9 cellular contexts compared by ENCODE assay signal in the genomic region with DNA sequence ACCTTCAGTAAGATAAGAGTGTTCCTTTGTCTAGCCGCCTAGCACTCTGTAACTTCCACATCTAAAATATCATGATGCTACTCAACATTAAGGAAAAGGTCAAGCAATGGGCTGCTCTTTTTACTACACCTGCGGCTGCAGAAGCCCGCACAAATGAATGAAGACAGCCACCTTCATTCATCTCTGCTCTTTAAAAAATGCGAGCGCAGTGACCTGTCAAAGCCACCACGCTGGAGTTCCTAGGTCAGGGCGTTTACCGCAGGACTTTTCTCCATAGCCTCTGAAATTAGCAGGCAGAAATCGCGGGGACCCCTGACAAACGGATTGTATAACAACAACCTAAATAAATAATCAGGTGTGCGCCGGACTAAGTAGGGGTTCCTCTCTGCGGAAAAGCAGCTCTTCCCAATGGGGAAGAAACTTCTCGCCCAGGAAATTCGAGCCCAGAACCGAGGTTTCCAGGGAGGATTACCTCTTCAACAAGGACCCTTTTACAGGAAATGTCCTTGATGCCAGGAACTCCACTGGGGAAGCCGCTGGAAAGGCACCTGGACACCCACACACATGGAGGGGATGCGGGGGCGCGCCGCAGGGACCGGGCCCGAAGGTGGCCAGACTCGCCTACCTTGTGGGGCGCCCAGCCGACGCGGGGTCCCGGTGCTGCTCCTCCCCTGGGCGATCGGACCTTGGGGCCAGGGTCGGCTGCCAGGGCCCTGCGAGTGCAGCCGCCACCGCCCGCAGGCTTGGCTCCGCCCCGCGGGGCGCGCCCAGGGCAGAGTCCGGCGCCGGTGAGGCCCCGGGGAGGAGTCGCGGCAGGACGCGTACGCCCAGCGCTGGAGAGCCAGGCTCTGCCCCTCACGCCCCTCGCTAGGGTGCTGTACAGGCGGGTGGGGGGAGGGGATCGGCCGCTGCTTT. TPM values are rescaled to one million over a fixed set of nuclear protein-coding genes. Genes with fewer than 3 reads are reported as not detected.
DNase-seq lines count a peak whose midpoint lies in the region; ATAC-seq and TF ChIP-seq lines count a peak whose summit lies in the region.
"Had no signal": no experiment of that assay in that cellular context is flagged by ENCODE, and none has a peak within 500 bp of the region (broad histone marks: within the 10 kb centered on the region; RNA-seq: fewer than 3 reads in every experiment).

CCDC68 (minus strand) TSS at position 751 of the 915 bp plus-strand sequence. CDS start 16,670 bp downstream, outside the sequence.

- 15 to 16% (median 15%) methylated on average over 57 of the region's 57 CpGs for WGBS in psoas muscle, 3 donors

- H3K4me3 ChIP-seq in RWPE2 (ENCODE audit: severe bottlenecking) (peak within 1 kb of the TSS; percentile 54), psoas muscle (peak within 1 kb of the TSS; percentile 62)

- no peaks in the 10 kb centered on the region for H3K9me3 ChIP-seq in RWPE2 (ENCODE audit: severe bottlenecking)
- H3K9me3 ChIP-seq in psoas muscle, result no peaks in the 10 kb centered on the region

- intact Hi-C loops in cardiac septum (cut with DNase I), result no loop called here
- intact Hi-C loops in psoas muscle (cut with DNase I), result no loop called here

- DNase-seq in ELF-1 (ENCODE audit: low read depth, low spot score) (peak; percentile 64), RWPE2 (ENCODE audit: low spot score) (peak; percentile 50), cardiac septum (ENCODE audit: low spot score) (peak; percentile 77), psoas muscle (peak; percentile 25 to 58), SHP77 (lab: John Stamatoyannopoulos, UW) (no peak)
- DNase-seq: NCI-H524 had no signal

- H3K27me3 ChIP-seq in RWPE2 (ENCODE audit: insufficient read depth, poor library complexity, severe bottlenecking), result no peaks in the 10 kb centered on the region
- peaks cover 0 to 12% (median 9%) of the 10 kb centered on the region in 3 donors for H3K27me3 ChIP-seq in psoas muscle (ENCODE audit: insufficient read depth in 3 of 3, low read length in 2 of 3)

- H3K4me1 ChIP-seq in RWPE2 (ENCODE audit: insufficient read depth, poor library complexity, severe bottlenecking) (no peaks in the 10 kb centered on the region), psoas muscle (no peaks in the 10 kb centered on the region)

- peak; percentile 93 for ATAC-seq in RWPE2 (ENCODE audit: low read depth)
- peak in 3 of 4 donors; percentile 37 to 64 (median 52) for ATAC-seq in psoas muscle
- ATAC-seq in GM19455 (IDR thresholded peaks at IDR 0.05; ENCODE audit: unreplicated experiment), result no peak
- ATAC-seq in GM21717 (IDR thresholded peaks at IDR 0.05; ENCODE audit: unreplicated experiment), result no peak
- no peak for ATAC-seq in GM21381 (IDR thresholded peaks at IDR 0.05; ENCODE audit: unreplicated experiment)

- H3K36me3 ChIP-seq in RWPE2 (ENCODE audit: low read depth), result no peaks in the 10 kb centered on the region
- no peaks in the 10 kb centered on the region for H3K36me3 ChIP-seq in psoas muscle (ENCODE audit: insufficient read depth in 1 of 2, low read depth in 1 of 2)

- TF ChIP-seq CTCF in RWPE2 (IDR thresholded peaks at IDR 0.05; ENCODE audit: poor library complexity, severe bottlenecking) (no peak), psoas muscle (IDR thresholded peaks at IDR 0.05) (no peak)

- H3K27ac ChIP-seq in RWPE2 (ENCODE audit: poor library complexity, severe bottlenecking), result peak within 1 kb of the TSS; percentile 39
- H3K27ac ChIP-seq in psoas muscle, result peak within 1 kb of the TSS; percentile 41

RNA-seq across cellular contexts. Expression of gene CCDC68, which starts in this region (rescaled TPM):
- total RNA-seq in cardiac septum (4.1 TPM), psoas muscle (1 to 10 TPM; 1.0 to 1.9 (median 1.6) TPM)
- 1 to 10 TPM; 1.3 to 2.0 (median 1.9) TPM for polyA plus RNA-seq in psoas muscle

Comparison
In these comparisons a context has a peak if more than half of its experiments do, and no peak if none do; other contexts are left out.
1. DNase-seq: peak in ELF-1 (single experiment), RWPE2 (single experiment), cardiac septum (single experiment) and psoas muscle (2 of 2); none in SHP77 (0 of 2).
2. ATAC-seq: peak in RWPE2 (single experiment) and psoas muscle (3 of 4); none in GM19455 (single experiment), GM21717 (single experiment) and GM21381 (single experiment).